Comparison of ENCODE assay signal across 8 cellular contexts in the genomic region with DNA sequence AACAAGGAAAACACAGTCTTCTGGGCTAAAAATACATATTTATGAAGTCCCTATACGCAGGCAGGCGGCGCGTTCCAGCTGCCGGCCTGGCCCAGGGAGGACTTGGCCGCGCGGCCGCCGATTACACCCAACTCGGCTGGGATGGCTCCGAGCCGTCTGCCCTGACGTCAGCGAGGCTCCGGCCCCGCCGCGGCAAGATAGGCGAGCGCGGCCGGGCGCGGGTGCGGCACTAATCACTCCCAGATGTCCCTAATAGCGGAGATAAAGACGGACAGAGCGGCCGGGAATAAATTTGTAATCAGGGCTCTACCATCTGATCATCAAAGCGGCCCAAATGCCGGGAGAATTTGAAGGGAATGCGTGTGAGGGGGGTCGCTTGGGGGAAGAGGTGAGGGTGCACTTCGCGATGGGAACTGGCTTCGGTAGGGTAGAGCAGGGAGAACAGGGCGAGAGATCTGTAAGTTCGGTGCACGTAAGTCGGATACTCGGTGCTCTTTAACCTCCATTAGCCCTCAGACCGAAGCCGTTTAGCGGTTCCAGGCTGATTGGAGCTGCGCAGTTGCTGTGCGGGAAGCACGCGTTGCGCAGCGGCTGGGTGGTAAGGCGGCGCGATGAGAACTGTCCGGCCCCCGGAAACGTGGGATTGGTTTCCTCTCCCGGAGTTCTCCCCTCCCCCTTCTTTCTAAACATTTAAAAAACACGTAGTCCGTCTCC. TPM values are rescaled to one million over a fixed set of nuclear protein-coding genes. Genes with fewer than 3 reads are reported as not detected.
DNase-seq lines count a peak whose midpoint lies in the region; TF ChIP-seq lines count a peak whose summit lies in the region.

No MANE protein-coding gene starts in this region.

- H3K4me3 ChIP-seq in iPS-18c (ENCODE audit: insufficient read depth, low read depth, low read length) (peak overlapping the region; percentile 51), smooth muscle cell (peak overlapping the region; percentile 93)

- H3K9me3 ChIP-seq in iPS-18c (ENCODE audit: control insufficient read depth, insufficient read depth, low read length) (no peaks in the 10 kb centered on the region), smooth muscle cell (replicated peaks; ENCODE audit: low read depth) (no peaks in the 10 kb centered on the region)

- DNase-seq in AG08396 (ENCODE audit: low spot score) (peak; percentile 96), HPDE6-E6E7 (ENCODE audit: extremely low spot score) (peak; percentile 35), astrocyte of the hippocampus (ENCODE audit: low read depth, low spot score) (peak; percentile 88), smooth muscle cell (lab: John Stamatoyannopoulos, UW; ENCODE audit: unreplicated experiment) (peak; percentile 88), NCI-H1694 (lab: John Stamatoyannopoulos, UW) (no peak)
- no peak for DNase-seq in activated CD4-positive, CD25-positive, alpha-beta regulatory T cell treated with anti-CD3 and anti-CD28 coated beads, Interleukin-2, amount 50 U/mL, for 72 hours
- DNase-seq in effector CD8-positive, alpha-beta T cell (lab: John Stamatoyannopoulos, UW) = no peak

- H3K4me2 ChIP-seq in smooth muscle cell = peak overlapping the region; percentile 87

- no peaks in the 10 kb centered on the region for H3K36me3 ChIP-seq in smooth muscle cell (ENCODE audit: low read depth)

- peaks cover 24% of the 10 kb centered on the region for H4K20me1 ChIP-seq in smooth muscle cell (ENCODE audit: low read depth)

- no peaks in the 10 kb centered on the region for H3K27me3 ChIP-seq in smooth muscle cell (ENCODE audit: low read depth)

- peak overlapping the region; percentile 63 for H3K9ac ChIP-seq in smooth muscle cell (ENCODE audit: low read depth)

- H3K79me2 ChIP-seq in smooth muscle cell (ENCODE audit: low read depth) = peaks cover 54% of the 10 kb centered on the region

- H2AFZ ChIP-seq in smooth muscle cell (ENCODE audit: low read depth) = peak overlapping the region; percentile 44

- H3K4me1 ChIP-seq in smooth muscle cell (ENCODE audit: low read depth) = peaks cover 17% of the 10 kb centered on the region

- no peak for TF ChIP-seq CTCF in smooth muscle cell (IDR thresholded peaks at IDR 0.05; ENCODE audit: borderline replicate concordance, insufficient read depth, poor library complexity, severe bottlenecking)

- peaks cover 53% of the 10 kb centered on the region for H3F3A ChIP-seq in smooth muscle cell (ENCODE audit: low read depth)

- H3K27ac ChIP-seq in smooth muscle cell (ENCODE audit: low read depth) = peak overlapping the region; percentile 97

- WGBS in smooth muscle cell (ENCODE audit: low lambda C conversion rate) = under 1% methylated on average over 60 of the region's 60 CpGs

RNA-seq across cellular contexts. Expression of gene HAND2, which starts 7.7 kb away (rescaled TPM):
- total RNA-seq in smooth muscle cell = 243 and 265 TPM in 2 replicates
- 287 and 324 TPM in 2 replicates for polyA plus RNA-seq in smooth muscle cell

Comparison
In these comparisons a context has a peak if more than half of its experiments do, and no peak if none do; other contexts are left out.
1. DNase-seq: peak in AG08396 (single experiment), HPDE6-E6E7 (single experiment), astrocyte of the hippocampus (single experiment) and smooth muscle cell (single experiment); none in activated CD4-positive, CD25-positive, alpha-beta regulatory T cell treated with anti-CD3 and anti-CD28 coated beads, Interleukin-2, amount 50 U/mL, for 72 hours (single experiment), NCI-H1694 (single experiment) and effector CD8-positive, alpha-beta T cell (single experiment).